In the genomic region with DNA sequence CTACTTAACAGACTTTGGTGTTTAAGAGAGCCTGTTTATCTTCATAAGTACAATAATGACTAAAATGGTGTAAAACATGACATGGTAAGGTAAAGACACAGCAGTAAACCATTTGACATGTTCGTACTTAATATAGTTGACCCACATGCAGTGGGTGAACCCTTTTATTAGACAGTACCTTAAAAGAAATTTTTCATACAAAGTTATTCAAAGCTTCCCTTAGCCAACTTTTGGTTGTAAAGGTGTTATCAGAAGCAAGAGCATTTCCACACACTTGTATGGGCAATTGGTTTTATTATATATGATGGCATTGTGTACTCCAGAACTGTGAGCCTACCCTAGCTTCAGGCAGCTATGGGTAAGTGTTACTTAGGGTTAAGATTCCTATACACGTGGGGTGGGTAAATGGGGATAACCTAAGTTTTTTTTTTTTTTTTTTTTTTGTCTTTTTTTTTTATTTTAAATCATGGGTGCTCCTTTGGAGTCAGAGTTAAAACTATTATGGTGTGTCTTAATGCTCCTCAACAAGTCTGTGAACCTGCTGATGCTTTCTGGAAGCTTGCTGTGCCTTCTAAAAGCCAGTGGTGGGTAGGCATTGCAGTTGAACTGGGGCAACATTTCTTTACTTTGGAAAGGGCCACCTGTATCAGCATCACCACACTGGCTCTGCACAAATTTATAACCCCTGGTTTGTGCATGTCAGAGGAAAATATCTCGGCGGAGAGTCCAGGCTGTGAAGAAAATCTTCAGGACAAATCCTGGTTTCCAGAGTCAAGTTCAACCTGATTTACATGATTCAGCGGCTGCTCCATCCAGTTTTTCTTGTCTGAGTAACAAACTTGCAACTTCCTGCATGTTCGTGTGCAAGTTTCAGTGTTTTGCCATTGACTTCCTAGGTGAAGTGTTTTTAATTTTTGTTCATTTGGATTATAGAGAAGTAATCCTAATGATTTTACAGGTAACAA, we compare ENCODE assay signal across 1 cellular context.
TF ChIP-seq lines count a peak whose summit lies in the region.

No MANE protein-coding gene starts in this region.

TF ChIP-seq in K562, 482 proteins besides CTCF, POLR2A, EP300 and RAD21 (continued from another document):
- TF ChIP-seq ZNF239 (CRISPR knock-in tag; IDR thresholded peaks at IDR 0.05) (no peak), PRDM10 (IDR thresholded peaks at IDR 0.05; ENCODE audit: partially characterized antibody) (no peak), DACH1 (IDR thresholded peaks at IDR 0.05; ENCODE audit: partially characterized antibody) (no peak), ZNF75A (CRISPR knock-in tag; IDR thresholded peaks at IDR 0.05) (no peak), MNT (conservative IDR thresholded peaks at IDR 0.05) (no peak; a peak in 1 of 4 replicates), OTX1 (CRISPR knock-in tag; IDR thresholded peaks at IDR 0.05) (no peak)
- TF ChIP-seq, protein P1, sequence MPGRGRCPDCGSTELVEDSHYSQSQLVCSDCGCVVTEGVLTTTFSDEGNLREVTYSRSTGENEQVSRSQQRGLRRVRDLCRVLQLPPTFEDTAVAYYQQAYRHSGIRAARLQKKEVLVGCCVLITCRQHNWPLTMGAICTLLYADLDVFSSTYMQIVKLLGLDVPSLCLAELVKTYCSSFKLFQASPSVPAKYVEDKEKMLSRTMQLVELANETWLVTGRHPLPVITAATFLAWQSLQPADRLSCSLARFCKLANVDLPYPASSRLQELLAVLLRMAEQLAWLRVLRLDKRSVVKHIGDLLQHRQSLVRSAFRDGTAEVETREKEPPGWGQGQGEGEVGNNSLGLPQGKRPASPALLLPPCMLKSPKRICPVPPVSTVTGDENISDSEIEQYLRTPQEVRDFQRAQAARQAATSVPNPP (IDR thresholded peaks at IDR 0.05; ENCODE audit: borderline replicate concordance, insufficient read depth, insufficient read length) = no peak
